Comparison of ENCODE assay signal across 16 cellular contexts in the genomic region with DNA sequence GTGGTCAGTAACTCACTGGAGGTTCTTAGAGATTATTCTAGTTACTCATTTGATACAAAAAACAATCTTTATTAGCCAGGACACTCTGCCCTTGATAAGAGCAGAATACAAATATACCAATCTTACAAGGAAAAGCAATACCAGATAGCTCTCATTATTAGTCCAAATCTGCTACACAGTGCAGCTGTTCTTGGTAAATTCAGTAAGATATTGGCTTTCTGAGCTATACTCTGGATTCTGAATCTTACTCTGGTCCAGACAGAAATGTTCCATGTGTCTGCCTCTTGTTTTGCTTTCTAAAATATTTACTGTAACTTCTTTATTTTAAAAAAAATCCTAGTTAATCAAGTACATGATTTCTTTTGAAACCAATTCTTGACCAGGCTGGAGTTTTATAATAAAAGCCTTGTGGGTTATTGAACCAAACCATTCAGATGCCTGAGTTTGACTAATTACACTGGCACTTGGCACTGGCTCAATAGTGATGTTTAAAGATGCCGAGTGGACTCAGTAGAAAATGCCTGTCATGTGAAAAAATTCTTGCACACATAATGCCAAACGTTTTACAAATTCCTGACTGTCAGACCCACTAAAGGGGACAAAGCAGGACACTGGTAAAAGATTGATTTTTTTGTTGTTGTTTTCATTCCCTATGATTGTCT.
A peak's percentile ranks its signal among the peaks of the same experiment; 100 is the strongest.
DNase-seq lines count a peak whose midpoint lies in the region; ATAC-seq, FAIRE-seq and TF ChIP-seq lines count a peak whose summit lies in the region.
"Had no signal": no experiment of that assay in that cellular context is flagged by ENCODE, and none has a peak within 500 bp of the region (broad histone marks: within the 10 kb centered on the region; RNA-seq: fewer than 3 reads in every experiment).

No MANE protein-coding gene starts in this region.

- no peak overlapping the region for H3K14ac ChIP-seq in H9 (ENCODE audit: insufficient read depth, low read length)

- no peak overlapping the region for H3K4ac ChIP-seq in H9 (ENCODE audit: low read depth, low read length)

- no peak overlapping the region for H2BK15ac ChIP-seq in H9 (ENCODE audit: low read depth, low read length)

- no peak overlapping the region for H3K9ac ChIP-seq in H9 (ENCODE audit: extremely low read depth, insufficient read length, low read length)

- H3K23me2 ChIP-seq in H9 (ENCODE audit: insufficient read length, low read depth, low read length, poor library complexity, severe bottlenecking): no peaks in the 10 kb centered on the region

- H3K9me3 ChIP-seq in A549 (peaks cover 6% of the 10 kb centered on the region; the same call in 1 of the 3 replicates), H9 (ENCODE audit: control insufficient read depth, low read depth, low read length) (no peaks in the 10 kb centered on the region)
- H3K9me3 ChIP-seq: BE2C, Peyer's patch, spleen, upper lobe of right lung had no signal

- CTCF ChIA-PET in A549 (lab: Yijun Ruan, JAX): interaction anchor here (0.8 to 2.3 kb wide), 3 partner anchors 15 to 271 kb away, joined by 3 to 5 read pairs (median 3); no protein-coding TSS in a partner anchor
- CTCF ChIA-PET in activated CD8-positive, alpha-beta memory T cell treated with anti-CD3 and anti-CD28 coated beads, Interleukin-2, amount 10 ng/mL, durations not matched to agents 7 days and 5 days (lab: Charles Lee): no interaction called here

- peak overlapping the region; percentile 90 for H2BK20ac ChIP-seq in H9 (ENCODE audit: low read depth, low read length, poor library complexity, severe bottlenecking)

- no peaks in the 10 kb centered on the region for H3K27me3 Mint-ChIP-seq in H9 (ENCODE audit: low read depth)
- H3K27me3 Mint-ChIP-seq in activated CD8-positive, alpha-beta memory T cell treated with anti-CD3 and anti-CD28 coated beads, Interleukin-2, amount 10 ng/mL, durations not matched to agents 7 days and 5 days: no peaks in the 10 kb centered on the region
- peaks cover 4% of the 10 kb centered on the region for H3K27me3 Mint-ChIP-seq in activated T-cell treated with anti-CD3 and anti-CD28 coated beads, Interleukin-2, amount 50 U/mL, for 24 hours
- H3K27me3 Mint-ChIP-seq: natural killer cell treated with Interleukin-12 subunit alpha and Interleukin-12 subunit beta and Interleukin-15 and Interleukin-18, amount 100 ng/mL, for 72 hours had no signal

- H3K27me3 ChIP-seq in H9 (ENCODE audit: insufficient read depth, low read length): no peaks in the 10 kb centered on the region
- H3K27me3 ChIP-seq: Peyer's patch, upper lobe of right lung had no signal

- H4K20me1 ChIP-seq in H9 (ENCODE audit: control insufficient read depth, insufficient read depth, insufficient read length): no peaks in the 10 kb centered on the region

- no peak overlapping the region for H3K27ac Mint-ChIP-seq in H9
- no peak overlapping the region for H3K27ac Mint-ChIP-seq in activated CD8-positive, alpha-beta memory T cell treated with anti-CD3 and anti-CD28 coated beads, Interleukin-2, amount 10 ng/mL, durations not matched to agents 7 days and 5 days
- H3K27ac Mint-ChIP-seq in activated T-cell treated with anti-CD3 and anti-CD28 coated beads, Interleukin-2, amount 50 U/mL, for 24 hours: no peak overlapping the region
- H3K27ac Mint-ChIP-seq: activated naive CD8-positive, alpha-beta T cell treated with anti-CD3 and anti-CD28 coated beads, Interleukin-2, amount 50 U/mL, for 24 hours; natural killer cell treated with Interleukin-12 subunit alpha and Interleukin-12 subunit beta and Interleukin-15 and Interleukin-18, amount 100 ng/mL, for 72 hours had no signal

- H2AK5ac ChIP-seq in H9 (ENCODE audit: insufficient read length, low read length): no peak overlapping the region

- no peak overlapping the region for H2BK120ac ChIP-seq in H9 (ENCODE audit: low read depth, low read length, poor library complexity, severe bottlenecking)

- ATAC-seq in A549 (peak in 1 of 2 experiments; percentile 73; a peak in 3 of 6 replicates), GM21786 (IDR thresholded peaks at IDR 0.05; ENCODE audit: unreplicated experiment) (no peak)
- ATAC-seq in activated CD8-positive, alpha-beta memory T cell treated with anti-CD3 and anti-CD28 coated beads, Interleukin-2, amount 10 ng/mL, durations not matched to agents 7 days and 5 days: no peak
- ATAC-seq: activated naive CD8-positive, alpha-beta T cell treated with anti-CD3 and anti-CD28 coated beads, Interleukin-2, amount 50 U/mL, for 24 hours; natural killer cell treated with Interleukin-12 subunit alpha and Interleukin-12 subunit beta and Interleukin-15 and Interleukin-18, amount 100 ng/mL, for 72 hours; upper lobe of right lung had no signal

- H3K79me2 ChIP-seq in H9 (ENCODE audit: insufficient read depth, low read length): no peaks in the 10 kb centered on the region

- peaks cover 9% of the 10 kb centered on the region in 2 experiments for H3K4me1 Mint-ChIP-seq in H9
- no peaks in the 10 kb centered on the region for H3K4me1 Mint-ChIP-seq in activated CD8-positive, alpha-beta memory T cell treated with anti-CD3 and anti-CD28 coated beads, Interleukin-2, amount 10 ng/mL, durations not matched to agents 7 days and 5 days
- no peaks in the 10 kb centered on the region for H3K4me1 Mint-ChIP-seq in activated T-cell treated with anti-CD3 and anti-CD28 coated beads, Interleukin-2, amount 50 U/mL, for 24 hours (ENCODE audit: low read depth)
- H3K4me1 Mint-ChIP-seq: activated naive CD8-positive, alpha-beta T cell treated with anti-CD3 and anti-CD28 coated beads, Interleukin-2, amount 50 U/mL, for 24 hours had no signal

- no peaks in the 10 kb centered on the region; a peak in 2 of 7 replicates for H3K36me3 Mint-ChIP-seq in H9 (ENCODE audit: insufficient read depth in 1 of 3, low read depth in 3 of 3)
- H3K36me3 Mint-ChIP-seq in activated CD8-positive, alpha-beta memory T cell treated with anti-CD3 and anti-CD28 coated beads, Interleukin-2, amount 10 ng/mL, durations not matched to agents 7 days and 5 days: no peaks in the 10 kb centered on the region
- H3K36me3 Mint-ChIP-seq in activated T-cell treated with anti-CD3 and anti-CD28 coated beads, Interleukin-2, amount 50 U/mL, for 24 hours (ENCODE audit: low read depth): no peaks in the 10 kb centered on the region
- H3K36me3 Mint-ChIP-seq: natural killer cell treated with Interleukin-12 subunit alpha and Interleukin-12 subunit beta and Interleukin-15 and Interleukin-18, amount 100 ng/mL, for 72 hours had no signal

- H3T11ph ChIP-seq in H9 (ENCODE audit: low read length): no peak overlapping the region

- H3K4me3 ChIP-seq in A549: no peak overlapping the region
- H3K4me3 ChIP-seq: Peyer's patch, spleen, upper lobe of right lung had no signal

- no peak overlapping the region for H3K4me3 Mint-ChIP-seq in H9
- H3K4me3 Mint-ChIP-seq in activated CD8-positive, alpha-beta memory T cell treated with anti-CD3 and anti-CD28 coated beads, Interleukin-2, amount 10 ng/mL, durations not matched to agents 7 days and 5 days: no peak overlapping the region
- no peak overlapping the region for H3K4me3 Mint-ChIP-seq in activated T-cell treated with anti-CD3 and anti-CD28 coated beads, Interleukin-2, amount 50 U/mL, for 24 hours
- H3K4me3 Mint-ChIP-seq: activated naive CD8-positive, alpha-beta T cell treated with anti-CD3 and anti-CD28 coated beads, Interleukin-2, amount 50 U/mL, for 24 hours; natural killer cell treated with Interleukin-12 subunit alpha and Interleukin-12 subunit beta and Interleukin-15 and Interleukin-18, amount 100 ng/mL, for 72 hours had no signal

- H3K9me3 Mint-ChIP-seq in H9: no peaks in the 10 kb centered on the region
- no peaks in the 10 kb centered on the region for H3K9me3 Mint-ChIP-seq in activated CD8-positive, alpha-beta memory T cell treated with anti-CD3 and anti-CD28 coated beads, Interleukin-2, amount 10 ng/mL, durations not matched to agents 7 days and 5 days (ENCODE audit: low read depth)
- H3K9me3 Mint-ChIP-seq in activated T-cell treated with anti-CD3 and anti-CD28 coated beads, Interleukin-2, amount 50 U/mL, for 24 hours: no peaks in the 10 kb centered on the region
- H3K9me3 Mint-ChIP-seq: activated naive CD8-positive, alpha-beta T cell treated with anti-CD3 and anti-CD28 coated beads, Interleukin-2, amount 50 U/mL, for 24 hours had no signal

- DNase-seq in A549 (ENCODE audit: low read depth in 1 of 2, low spot score in 1 of 2) (peak in 1 of 2 experiments; percentile 55), H9 (no peak), amniotic stem cell (lab: John Stamatoyannopoulos, UW) (peak; percentile 49), glomerular visceral epithelial cell (ENCODE audit: extremely low spot score) (peak; percentile 81), NCI-H1105 treated with DMSO at 0.1 percent for 48 hours (lab: John Stamatoyannopoulos, UW) (no peak)
- DNase-seq in activated CD8-positive, alpha-beta memory T cell treated with anti-CD3 and anti-CD28 coated beads, Interleukin-2, amount 10 ng/mL, durations not matched to agents 7 days and 5 days: no peak
- no peak for DNase-seq in activated T-cell treated with anti-CD3 and anti-CD28 coated beads, Interleukin-2, amount 50 U/mL, for 24 hours
- DNase-seq: activated naive CD8-positive, alpha-beta T cell treated with anti-CD3 and anti-CD28 coated beads, Interleukin-2, amount 50 U/mL, for 24 hours; BE2C; Peyer's patch; spleen; upper lobe of right lung had no signal

- FAIRE-seq in A549 (lab: Jason Lieb, UNC): no peak
- FAIRE-seq: H1, islet of Langerhans had no signal

- H4K91ac ChIP-seq in H9 (ENCODE audit: insufficient read length, low read depth, low read length): no peak overlapping the region

- POLR2A ChIA-PET in A549 (lab: Yijun Ruan, JAX): interaction anchor here (1.4 kb wide), 1 partner anchor 99 kb away, joined by 10 read pairs; no protein-coding TSS in a partner anchor

- TF ChIP-seq POLR2A in A549 (IDR thresholded peaks at IDR 0.05; ENCODE audit: low read length): no peak

- 0% methylated on average over 2 of the region's 2 CpGs for WGBS in A549 (ENCODE audit: missing lambda C conversion rate)
- no CpG with 5 or more reads among the region's 2 CpGs for WGBS in H9 (ENCODE audit: extremely low coverage, insufficient read length, low lambda C conversion rate)

- H3K56ac ChIP-seq in H9 (ENCODE audit: insufficient read length, low read depth, low read length): no peak overlapping the region

- H2BK5ac ChIP-seq in H9 (ENCODE audit: insufficient read length, low read length): no peak overlapping the region

- no peak overlapping the region for H4K5ac ChIP-seq in H9 (ENCODE audit: insufficient read length, low read depth, low read length)

- no peak overlapping the region for H3K23ac ChIP-seq in H9 (ENCODE audit: insufficient read length, low read depth, low read length)

- no peak overlapping the region for H2BK12ac ChIP-seq in H9 (ENCODE audit: insufficient read length, low read depth, low read length)

- H3K4me2 ChIP-seq in A549 (peak overlapping the region; percentile 61), H9 (ENCODE audit: insufficient read depth, insufficient read length, low read length) (no peak overlapping the region)

- TF ChIP-seq CTCF in A549 (IDR thresholded peaks at IDR 0.05) (no peak), H9 (conservative IDR thresholded peaks at IDR 0.05) (no peak)

- H3K79me1 ChIP-seq in H9 (ENCODE audit: insufficient read depth, low read depth, low read length, poor library complexity, severe bottlenecking): no peaks in the 10 kb centered on the region

- no peak overlapping the region for H3K18ac ChIP-seq in H9 (ENCODE audit: insufficient read length, low read depth, low read length)

- no peak overlapping the region for H2AFZ ChIP-seq in H9 (ENCODE audit: low read length)

- TF ChIP-seq EP300 in A549 (IDR thresholded peaks at IDR 0.05): peak in 1 of 2 experiments; percentile 62; a peak in 1 of 5 replicates

- peak overlapping the region; percentile 79 to 89 for H3K27ac ChIP-seq in A549
- H3K27ac ChIP-seq in H9 (ENCODE audit: insufficient read length, low read depth, low read length): no peak overlapping the region
- H3K27ac ChIP-seq: Peyer's patch, upper lobe of right lung had no signal

- 0 out of 5 replicates have a peak, but pooled peaks of 1 of the 2 experiments have one; percentile 12 for TF ChIP-seq RAD21 in A549 (conservative IDR thresholded peaks at IDR 0.05 in 1 of 2, IDR thresholded peaks at IDR 0.05 in 1 of 2)

- H3K4me1 ChIP-seq in A549 (peaks cover 32% of the 10 kb centered on the region), H9 (ENCODE audit: insufficient read depth, low read length) (peaks cover 2% of the 10 kb centered on the region; the same call in 1 of the 2 replicates)
- H3K4me1 ChIP-seq: BE2C, Peyer's patch, spleen, upper lobe of right lung had no signal

- H4K8ac ChIP-seq in H9 (replicated peaks; ENCODE audit: insufficient read length, low read depth, low read length): no peak overlapping the region

Comparison
In these comparisons a context has a peak if more than half of its experiments do, and no peak if none do; other contexts are left out.
1. DNase-seq: peak in amniotic stem cell (single experiment) and glomerular visceral epithelial cell (single experiment); none in H9 (single experiment), NCI-H1105 treated with DMSO at 0.1 percent for 48 hours (single experiment), activated CD8-positive, alpha-beta memory T cell treated with anti-CD3 and anti-CD28 coated beads, Interleukin-2, amount 10 ng/mL, durations not matched to agents 7 days and 5 days (single experiment) and activated T-cell treated with anti-CD3 and anti-CD28 coated beads, Interleukin-2, amount 50 U/mL, for 24 hours (single experiment).